ENCODE assay signal across 12 cellular contexts in the genomic region with DNA sequence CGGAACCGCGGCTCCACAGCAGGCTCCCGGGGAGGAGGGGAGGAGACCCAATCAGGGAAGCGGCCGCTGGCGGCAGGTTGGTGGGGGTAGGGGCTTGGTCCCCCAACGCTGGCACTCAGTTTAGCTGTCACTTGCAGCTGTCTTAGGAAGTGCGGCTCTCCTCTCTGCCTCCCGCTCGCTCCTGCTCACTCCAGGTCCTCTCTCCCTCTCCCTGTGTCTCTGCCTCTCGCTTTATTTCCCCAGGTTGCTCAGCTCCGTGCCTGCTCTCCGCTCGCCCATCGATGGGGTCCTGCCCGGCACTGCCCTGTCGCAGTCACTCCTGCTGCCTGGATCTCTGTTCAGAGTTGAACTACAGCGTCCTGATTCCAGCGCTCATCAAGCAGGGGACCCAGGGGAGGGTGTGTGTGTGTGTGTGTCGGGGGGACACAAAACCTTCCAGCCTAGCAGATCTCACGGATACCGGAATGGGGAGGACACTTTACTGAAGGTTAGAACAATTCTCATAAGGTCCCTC.
DNase-seq lines count a peak whose midpoint lies in the region; ATAC-seq and TF ChIP-seq lines count a peak whose summit lies in the region.
"Had no signal": no experiment of that assay in that cellular context is flagged by ENCODE, and none has a peak within 500 bp of the region (broad histone marks: within the 10 kb centered on the region; RNA-seq: fewer than 3 reads in every experiment).

No MANE protein-coding gene starts in this region.

- no peaks in the 10 kb centered on the region for H3K27me3 ChIP-seq in CD4-positive, alpha-beta memory T cell (ENCODE audit: insufficient read depth, low read length)
- H3K27me3 ChIP-seq in H9 (ENCODE audit: insufficient read depth, low read length) (no peaks in the 10 kb centered on the region), dorsolateral prefrontal cortex (peaks cover 0 to 85% (median 35%) of the 10 kb centered on the region in 45 donors), HAP-1 (ENCODE audit: low read depth) (peaks cover 43% of the 10 kb centered on the region), prostate gland (replicated peaks; ENCODE audit: insufficient read depth) (peaks cover 37% of the 10 kb centered on the region)
- H3K27me3 ChIP-seq in naive thymus-derived CD4-positive, alpha-beta T cell (ENCODE audit: control insufficient read depth in 2 of 2, insufficient read depth in 2 of 2, low read length in 2 of 2) = no peaks in the 10 kb centered on the region

- H3K36me3 Mint-ChIP-seq in CD4-positive, alpha-beta memory T cell = no peaks in the 10 kb centered on the region
- no peaks in the 10 kb centered on the region for H3K36me3 Mint-ChIP-seq in H9 (ENCODE audit: insufficient read depth in 1 of 3, low read depth in 3 of 3)
- peaks cover 0 to 4% (median 0%) of the 10 kb centered on the region in 5 donors for H3K36me3 Mint-ChIP-seq in naive thymus-derived CD4-positive, alpha-beta T cell

- no peak overlapping the region for H3K4ac ChIP-seq in H9 (ENCODE audit: low read depth, low read length)

- H3K56ac ChIP-seq in H9 (ENCODE audit: insufficient read length, low read depth, low read length) = no peak overlapping the region

- H3K4me3 ChIP-seq in CD4-positive, alpha-beta memory T cell (ENCODE audit: low read length in 2 of 2) = no peak overlapping the region
- H3K4me3 ChIP-seq in dorsolateral prefrontal cortex = peak overlapping the region in 37 of 59 donors; percentile 8 to 50 (median 24)
- H3K4me3 ChIP-seq in naive thymus-derived CD4-positive, alpha-beta T cell (ENCODE audit: low read length) = no peak overlapping the region
- H3K4me3 ChIP-seq in HAP-1 = no peak overlapping the region
- H3K4me3 ChIP-seq in prostate gland = no peak overlapping the region
- H3K4me3 ChIP-seq: lung had no signal

- no peak overlapping the region for H2BK15ac ChIP-seq in H9 (ENCODE audit: low read depth, low read length)

- H2AFZ ChIP-seq in H9 (ENCODE audit: low read length) = no peak overlapping the region

- no peak overlapping the region for H3K23ac ChIP-seq in H9 (ENCODE audit: insufficient read length, low read depth, low read length)

- no peak overlapping the region for H2BK12ac ChIP-seq in H9 (ENCODE audit: insufficient read length, low read depth, low read length)

- TF ChIP-seq POLR2A in prostate gland (IDR thresholded peaks at IDR 0.05) = no peak

- H3K14ac ChIP-seq in H9 (ENCODE audit: insufficient read depth, low read length) = peak overlapping the region; percentile 26; the same call in 1 of the 2 replicates

- ATAC-seq in naive thymus-derived CD4-positive, alpha-beta T cell = no peak
- ATAC-seq in GM19035 (IDR thresholded peaks at IDR 0.05; ENCODE audit: unreplicated experiment) (no peak), HG03045 (IDR thresholded peaks at IDR 0.05; ENCODE audit: unreplicated experiment) (no peak)

- no peak overlapping the region for H2BK120ac ChIP-seq in H9 (ENCODE audit: low read depth, low read length, poor library complexity, severe bottlenecking)

- no peak overlapping the region for H3K27ac Mint-ChIP-seq in CD4-positive, alpha-beta memory T cell
- H3K27ac Mint-ChIP-seq in H9 = peak overlapping the region in 1 of 3 experiments; percentile 90; a peak in 2 of 7 replicates
- H3K27ac Mint-ChIP-seq in naive thymus-derived CD4-positive, alpha-beta T cell = no peak overlapping the region

- no peaks in the 10 kb centered on the region for H4K20me1 ChIP-seq in H9 (ENCODE audit: control insufficient read depth, insufficient read depth, insufficient read length)

- no peak overlapping the region for H4K91ac ChIP-seq in H9 (ENCODE audit: insufficient read length, low read depth, low read length)

- no peak for TF ChIP-seq CTCF in H9 (conservative IDR thresholded peaks at IDR 0.05)
- TF ChIP-seq CTCF in dorsolateral prefrontal cortex (IDR thresholded peaks at IDR 0.05 in 54 of 56, conservative IDR thresholded peaks at IDR 0.05 in 2 of 56; ENCODE audit: low read depth in 1 of 56, partially characterized antibody in 56 of 56) = no peak
- TF ChIP-seq CTCF in prostate gland (IDR thresholded peaks at IDR 0.05) = no peak

- H4K5ac ChIP-seq in H9 (ENCODE audit: insufficient read length, low read depth, low read length) = no peak overlapping the region

- no peaks in the 10 kb centered on the region for H3K4me1 ChIP-seq in CD4-positive, alpha-beta memory T cell (ENCODE audit: insufficient read depth, low read length)
- H3K4me1 ChIP-seq in H9 (ENCODE audit: insufficient read depth, low read length) = no peaks in the 10 kb centered on the region
- no peaks in the 10 kb centered on the region for H3K4me1 ChIP-seq in naive thymus-derived CD4-positive, alpha-beta T cell (ENCODE audit: control insufficient read depth in 2 of 2, insufficient read depth in 2 of 2, low read length in 2 of 2)
- H3K4me1 ChIP-seq in HAP-1 = no peaks in the 10 kb centered on the region
- H3K4me1 ChIP-seq in prostate gland (replicated peaks) = no peaks in the 10 kb centered on the region

- H3K36me3 ChIP-seq in CD4-positive, alpha-beta memory T cell (ENCODE audit: insufficient read depth, low read length) = no peaks in the 10 kb centered on the region
- no peaks in the 10 kb centered on the region for H3K36me3 ChIP-seq in naive thymus-derived CD4-positive, alpha-beta T cell (ENCODE audit: control insufficient read depth in 2 of 3, insufficient read depth in 3 of 3, low read length in 3 of 3)
- H3K36me3 ChIP-seq in HAP-1 (replicated peaks) (no peaks in the 10 kb centered on the region), prostate gland (no peaks in the 10 kb centered on the region)

- peak overlapping the region; percentile 85 for H3K4me2 ChIP-seq in H9 (ENCODE audit: insufficient read depth, insufficient read length, low read length)

- no peak overlapping the region for H3K27ac ChIP-seq in CD4-positive, alpha-beta memory T cell (ENCODE audit: low read depth, low read length)
- H3K27ac ChIP-seq in H9 (ENCODE audit: insufficient read length, low read depth, low read length) (no peak overlapping the region), dorsolateral prefrontal cortex (peak overlapping the region in 1 of 59 donors; percentile 3), prostate gland (no peak overlapping the region)
- H3K27ac ChIP-seq in naive thymus-derived CD4-positive, alpha-beta T cell (ENCODE audit: low read depth, low read length) = no peak overlapping the region

- in situ Hi-C loops in HAP-1 (cut with MboI; ENCODE audit: low sequenced_read_pairs) = no loop called here

- H4K8ac ChIP-seq in H9 (replicated peaks; ENCODE audit: insufficient read length, low read depth, low read length) = no peak overlapping the region

- no peak overlapping the region for H2BK5ac ChIP-seq in H9 (ENCODE audit: insufficient read length, low read length)

- POLR2A ChIA-PET in CD4-positive, alpha-beta memory T cell (lab: Charles Lee; ENCODE audit: partially characterized antibody) = no interaction called here
- POLR2A ChIA-PET in naive thymus-derived CD4-positive, alpha-beta T cell (lab: Charles Lee) = no interaction called here

- CTCF ChIA-PET in CD4-positive, alpha-beta memory T cell (lab: Charles Lee; ENCODE audit: partially characterized antibody) = no interaction called here
- CTCF ChIA-PET in naive thymus-derived CD4-positive, alpha-beta T cell (lab: Charles Lee) = no interaction called here

- H3K79me2 ChIP-seq in H9 (ENCODE audit: insufficient read depth, low read length) = no peaks in the 10 kb centered on the region

- H3K4me3 Mint-ChIP-seq in CD4-positive, alpha-beta memory T cell = peak overlapping the region; percentile 59 to 83 (median 66)
- peak overlapping the region; percentile 61 to 78 for H3K4me3 Mint-ChIP-seq in H9
- H3K4me3 Mint-ChIP-seq in naive thymus-derived CD4-positive, alpha-beta T cell = peak overlapping the region; percentile 50 to 86 (median 78)

- no peak for DNase-seq in CD4-positive, alpha-beta memory T cell
- DNase-seq in H9 = peak; percentile 62
- no peak for DNase-seq in dorsolateral prefrontal cortex
- DNase-seq in naive thymus-derived CD4-positive, alpha-beta T cell = no peak
- no peak for DNase-seq in HAP-1 (ENCODE audit: low spot score in 2 of 2)
- no peak for DNase-seq in prostate gland (ENCODE audit: low spot score)
- DNase-seq: activated CD4-positive, alpha-beta T cell treated with anti-CD3 and anti-CD28 coated beads, Interleukin-2, amount 50 U/mL, for 4 hours; NCI-H1048; NCI-H774 had no signal

- no peak overlapping the region for H2AK5ac ChIP-seq in H9 (ENCODE audit: insufficient read length, low read length)

- H3K18ac ChIP-seq in H9 (ENCODE audit: insufficient read length, low read depth, low read length) = no peak overlapping the region

- no peak overlapping the region for H2BK20ac ChIP-seq in H9 (ENCODE audit: low read depth, low read length, poor library complexity, severe bottlenecking)

- no peaks in the 10 kb centered on the region for H3K9me3 ChIP-seq in CD4-positive, alpha-beta memory T cell (ENCODE audit: control insufficient read depth in 1 of 2, low read length in 2 of 2)
- H3K9me3 ChIP-seq in H9 (ENCODE audit: control insufficient read depth, low read depth, low read length) = no peaks in the 10 kb centered on the region
- H3K9me3 ChIP-seq in naive thymus-derived CD4-positive, alpha-beta T cell (ENCODE audit: control insufficient read depth in 2 of 3, low read length in 3 of 3) = no peaks in the 10 kb centered on the region
- H3K9me3 ChIP-seq in HAP-1 = no peaks in the 10 kb centered on the region
- no peaks in the 10 kb centered on the region for H3K9me3 ChIP-seq in prostate gland

- H3K9ac ChIP-seq in H9 (ENCODE audit: extremely low read depth, insufficient read length, low read length) = no peak overlapping the region

- no CpG with 5 or more reads among the region's 23 CpGs for WGBS in H9 (ENCODE audit: extremely low coverage, insufficient read length, low lambda C conversion rate)
- WGBS in prostate gland = 14% methylated on average over 23 of the region's 23 CpGs

- H3K27me3 Mint-ChIP-seq in CD4-positive, alpha-beta memory T cell = peaks cover 34 to 36% of the 10 kb centered on the region in 2 donors
- peaks cover 15% of the 10 kb centered on the region for H3K27me3 Mint-ChIP-seq in H9 (ENCODE audit: low read depth)
- H3K27me3 Mint-ChIP-seq in naive thymus-derived CD4-positive, alpha-beta T cell = peaks cover 27 to 81% (median 38%) of the 10 kb centered on the region in 5 donors

- peaks cover 0 to 2% (median 0%) of the 10 kb centered on the region in 8 donors for H3K9me3 Mint-ChIP-seq in CD4-positive, alpha-beta memory T cell
- H3K9me3 Mint-ChIP-seq in H9 = no peaks in the 10 kb centered on the region
- peaks cover 0 to 2% (median 0%) of the 10 kb centered on the region in 11 donors for H3K9me3 Mint-ChIP-seq in naive thymus-derived CD4-positive, alpha-beta T cell

- peaks cover 4 to 10% (median 5%) of the 10 kb centered on the region in 4 donors for H3K4me1 Mint-ChIP-seq in CD4-positive, alpha-beta memory T cell
- H3K4me1 Mint-ChIP-seq in H9 = peaks cover 37 to 45% of the 10 kb centered on the region in 2 experiments
- H3K4me1 Mint-ChIP-seq in naive thymus-derived CD4-positive, alpha-beta T cell = peaks cover 4 to 10% (median 6%) of the 10 kb centered on the region in 7 donors

- intact Hi-C loops in CD4-positive, alpha-beta memory T cell (cut with micrococcal nuclease) = no loop called here
- intact Hi-C loops in dorsolateral prefrontal cortex (cut with DNase I) (no loop called here), prostate gland (cut with DNase I) (no loop called here)
- intact Hi-C loops in naive thymus-derived CD4-positive, alpha-beta T cell (cut with micrococcal nuclease) = no loop called here

- no peaks in the 10 kb centered on the region for H3K79me1 ChIP-seq in H9 (ENCODE audit: insufficient read depth, low read depth, low read length, poor library complexity, severe bottlenecking)

- H3K23me2 ChIP-seq in H9 (ENCODE audit: insufficient read length, low read depth, low read length, poor library complexity, severe bottlenecking) = peaks cover 7% of the 10 kb centered on the region

- no peak overlapping the region for H3T11ph ChIP-seq in H9 (ENCODE audit: low read length)

Comparison
In these comparisons a context has a peak if more than half of its experiments do, and no peak if none do; other contexts are left out.
1. H3K4me3 ChIP-seq: peak in dorsolateral prefrontal cortex (37 of 59); none in CD4-positive, alpha-beta memory T cell (0 of 2), naive thymus-derived CD4-positive, alpha-beta T cell (single experiment), HAP-1 (single experiment) and prostate gland (0 of 2).
2. Peak in every context shown above with its lines, with median percentiles within 50 percentile points of each other: H3K4me3 Mint-ChIP-seq.